Comparison of ENCODE assay signal across 24 cellular contexts in the genomic region with DNA sequence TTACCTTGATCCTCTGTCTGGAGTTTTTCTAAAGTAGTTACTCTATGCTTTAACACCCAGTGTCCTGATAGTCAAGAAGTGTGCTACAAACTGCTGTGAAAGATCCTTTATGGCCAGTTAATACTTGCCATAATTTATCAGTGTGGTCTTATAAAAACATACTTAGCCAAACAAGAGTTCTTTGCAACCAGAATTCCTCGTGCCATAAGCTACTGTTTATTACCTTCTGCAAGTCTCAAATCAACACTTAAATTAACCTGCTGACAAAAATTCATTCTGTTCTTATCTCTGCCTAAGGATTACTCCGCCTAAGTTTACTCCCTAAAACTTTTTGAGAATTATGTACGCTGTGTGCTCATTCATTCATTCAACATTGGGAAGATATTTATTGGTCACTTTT. TPM values are rescaled to one million over a fixed set of nuclear protein-coding genes. Genes with fewer than 3 reads are reported as not detected.
"Had no signal": no experiment of that assay in that cellular context is flagged by ENCODE, and none has a peak within 500 bp of the region (broad histone marks: within the 10 kb centered on the region; RNA-seq: fewer than 3 reads in every experiment).

No MANE protein-coding gene starts in this region.

- H3K27ac ChIP-seq: HL-60, SJCRH30 had no signal

- ATAC-seq: PC-3, Right ventricle myocardium inferior, SK-N-SH treated with all-trans-retinoic acid at 6 μM for 48 hours had no signal

- H3K4me3 ChIP-seq: Peyer's patch, SJCRH30 had no signal

- H3K9me3 ChIP-seq: SJCRH30 had no signal

- H3K4me1 ChIP-seq: Peyer's patch, SJCRH30 had no signal

- DNase-seq: Kasumi-1, KBM-7, MM.1S, NCI-H1092 treated with DMSO at 0.1 percent for 48 hours, NCI-H1436, NCI-H187, NCI-H2029, NCI-H2081 treated with DMSO at 0.1 percent for 48 hours, NCI-H2171, NCI-H226, NCI-H446, NCI-H510A, NCI-H524 treated with DMSO at 0.1 percent for 48 hours, NCI-H69, NCI-H774, PC-3, SHP77 treated with DMSO at 0.1 percent for 48 hours, SJCRH30 had no signal

- H3K36me3 ChIP-seq: Peyer's patch, SJCRH30 had no signal

- H3K27me3 ChIP-seq: Peyer's patch, SJCRH30 had no signal

RNA-seq across cellular contexts. Expression of a gene that starts 27.6 kb away (rescaled TPM):
- total RNA-seq: M059J, PC-3, Peyer's patch, Right ventricle myocardium inferior, RPMI7951, SJCRH30 had no signal
